In the genomic region with DNA sequence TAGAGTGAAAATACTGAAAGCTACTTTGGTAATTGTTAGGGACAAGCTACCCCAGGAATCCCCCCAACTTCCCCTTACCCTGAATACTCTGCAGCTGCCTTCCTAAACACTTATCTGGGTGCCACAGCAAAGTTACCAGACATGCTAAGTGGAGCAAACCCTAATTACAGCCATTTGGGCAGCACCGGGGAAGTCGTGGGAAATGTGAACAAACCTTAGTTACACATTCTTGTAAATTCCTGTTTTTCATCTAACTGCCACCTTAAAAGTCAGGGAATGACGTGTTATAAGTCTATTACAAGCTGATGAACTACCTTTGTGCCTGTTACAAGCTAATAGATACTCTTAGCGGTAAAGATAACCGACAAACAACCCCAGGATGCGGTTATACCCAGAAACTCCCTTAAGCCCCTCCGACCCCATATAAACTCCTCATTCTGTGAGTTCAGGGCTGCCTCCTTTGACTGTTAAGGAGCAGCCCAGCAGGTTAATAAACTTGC, we compare ENCODE assay signal across 15 cellular contexts.
DNase-seq lines count a peak whose midpoint lies in the region; ATAC-seq and TF ChIP-seq lines count a peak whose summit lies in the region.
"Had no signal": no experiment of that assay in that cellular context is flagged by ENCODE, and none has a peak within 500 bp of the region (broad histone marks: within the 10 kb centered on the region; RNA-seq: fewer than 3 reads in every experiment).

No MANE protein-coding gene starts in this region.

- 89 to 92% methylated on average over 6 to 7 of the region's 7 CpGs for WGBS in endodermal cell (ENCODE audit: insufficient coverage in 1 of 2, insufficient read length in 1 of 2), 2 experiments

- no peaks in the 10 kb centered on the region for H3K27me3 Mint-ChIP-seq in T-helper 17 cell
- H3K27me3 Mint-ChIP-seq in endodermal cell (ENCODE audit: insufficient read depth), result no peaks in the 10 kb centered on the region

- ATAC-seq in GM19463 (IDR thresholded peaks at IDR 0.05; ENCODE audit: unreplicated experiment), result peak; percentile 77
- peak; percentile 48 for ATAC-seq in HG02885 (IDR thresholded peaks at IDR 0.05; ENCODE audit: poor library complexity, unreplicated experiment)
- no peak for ATAC-seq in T-helper 17 cell

- H3K4me1 Mint-ChIP-seq in T-helper 17 cell (peaks cover 6% of the 10 kb centered on the region), endodermal cell (no peaks in the 10 kb centered on the region)

- DNase-seq in GM13976 (ENCODE audit: low spot score) (peak; percentile 54), T-helper 17 cell (no peak), endodermal cell (no peak), NCI-H345 treated with DMSO at 0.1 percent for 48 hours (lab: John Stamatoyannopoulos, UW; ENCODE audit: unreplicated experiment) (no peak), SKM-1 (lab: John Stamatoyannopoulos, UW; ENCODE audit: unreplicated experiment) (no peak), mesenteric fat pad (ENCODE audit: low spot score) (no peak)
- DNase-seq: activated T-cell treated with anti-CD3 and anti-CD28 coated beads, Interleukin-2, amount 50 U/mL, for 48 hours; adrenal gland; DMS53; GM23248; NCI-H1436 treated with DMSO at 0.1 percent for 48 hours; NCI-H748 treated with DMSO at 0.1 percent for 48 hours; uterus had no signal

- H3K27ac ChIP-seq in endodermal cell (ENCODE audit: low read depth, low read length), result no peak overlapping the region
- H3K27ac ChIP-seq: adrenal gland, GM23248, uterus had no signal

- H3K9ac ChIP-seq in endodermal cell (ENCODE audit: extremely low read depth, low read length, poor library complexity, severe bottlenecking), result no peak overlapping the region
- H3K9ac ChIP-seq: GM23248 had no signal

- H3K36me3 ChIP-seq in endodermal cell (ENCODE audit: control insufficient read depth, insufficient read depth, low read length), result no peaks in the 10 kb centered on the region
- H3K36me3 ChIP-seq: adrenal gland, uterus had no signal

- H3K9me3 ChIP-seq in T-helper 17 cell (ENCODE audit: control insufficient read depth, low read length, poor library complexity, severe bottlenecking), result no peaks in the 10 kb centered on the region
- peaks cover 9% of the 10 kb centered on the region for H3K9me3 ChIP-seq in endodermal cell (ENCODE audit: control insufficient read depth, low read length)
- H3K9me3 ChIP-seq: adrenal gland, uterus had no signal

- H3K36me3 Mint-ChIP-seq in T-helper 17 cell (ENCODE audit: low read depth) (no peaks in the 10 kb centered on the region), endodermal cell (ENCODE audit: low read depth) (no peaks in the 10 kb centered on the region)

- in situ Hi-C loops in GM13976 (cut with MboI; ENCODE audit: low sequenced_read_pairs, unreplicated experiment), result no loop called here

- H3K27ac Mint-ChIP-seq in T-helper 17 cell, result peak overlapping the region; percentile 19
- no peak overlapping the region for H3K27ac Mint-ChIP-seq in endodermal cell

- TF ChIP-seq CTCF in GM13976 (IDR thresholded peaks at IDR 0.05; ENCODE audit: borderline replicate concordance, control extremely low read depth, extremely low read depth, insufficient read depth, missing control alignments) (no peak), endodermal cell (conservative IDR thresholded peaks at IDR 0.05) (no peak)

- no peak overlapping the region for H3K4me3 ChIP-seq in endodermal cell (ENCODE audit: low read length)
- H3K4me3 ChIP-seq: adrenal gland, GM23248, uterus had no signal

- H3K4me3 Mint-ChIP-seq in T-helper 17 cell, result no peak overlapping the region
- no peak overlapping the region for H3K4me3 Mint-ChIP-seq in endodermal cell

- H3K9me3 Mint-ChIP-seq in endodermal cell, result peaks cover 20% of the 10 kb centered on the region

- no peaks in the 10 kb centered on the region for H3K4me1 ChIP-seq in endodermal cell (ENCODE audit: control insufficient read depth, insufficient read depth, low read length)
- H3K4me1 ChIP-seq: adrenal gland, uterus had no signal

- no peaks in the 10 kb centered on the region for H3K27me3 ChIP-seq in endodermal cell (ENCODE audit: control insufficient read depth, insufficient read depth, low read length, poor library complexity, severe bottlenecking)
- H3K27me3 ChIP-seq: adrenal gland, uterus had no signal
